In genomic region chr3:148601766-148602685, GRCh38 we compare ENCODE assay signal across 14 cellular contexts.
DNase-seq lines count a peak whose midpoint lies in the region; ATAC-seq, FAIRE-seq and TF ChIP-seq lines count a peak whose summit lies in the region.
"Had no signal": no experiment of that assay in that cellular context is flagged by ENCODE, and none has a peak within 500 bp of the region (broad histone marks: within the 10 kb centered on the region; RNA-seq: fewer than 3 reads in every experiment).

No MANE protein-coding gene starts in this region.

- POLR2A ChIA-PET in WTC11 (lab: Charles Lee) = no interaction called here
- POLR2A ChIA-PET in T-cell (lab: Charles Lee) = no interaction called here
- POLR2A ChIA-PET in activated CD4-positive, alpha-beta T cell treated with anti-CD3 and anti-CD28 coated beads for 36 hours (lab: Charles Lee) = no interaction called here

- no peaks in the 10 kb centered on the region for H3K9me2 ChIP-seq in hepatocyte (replicated peaks; ENCODE audit: insufficient read depth)

- no peaks in the 10 kb centered on the region for H3K27me3 ChIP-seq in hepatocyte
- no peaks in the 10 kb centered on the region for H3K27me3 ChIP-seq in pancreas
- H3K27me3 ChIP-seq: BLaER1 treated with 17β-estradiol and CSF1 and Interleukin-3, amounts not matched to agents 10 nM and 100 nM; upper lobe of right lung had no signal

- CTCF ChIA-PET in WTC11 (lab: Charles Lee) = no interaction called here
- CTCF ChIA-PET in T-cell (lab: Charles Lee) = no interaction called here
- CTCF ChIA-PET in activated CD4-positive, alpha-beta T cell treated with anti-CD3 and anti-CD28 coated beads for 36 hours (lab: Charles Lee) = no interaction called here

- H3K4me1 Mint-ChIP-seq in WTC11 = no peaks in the 10 kb centered on the region
- H3K4me1 Mint-ChIP-seq in T-cell = no peaks in the 10 kb centered on the region
- H3K4me1 Mint-ChIP-seq in activated CD4-positive, alpha-beta T cell treated with anti-CD3 and anti-CD28 coated beads for 36 hours = no peaks in the 10 kb centered on the region

- H3K79me2 ChIP-seq in hepatocyte = no peaks in the 10 kb centered on the region

- no peak overlapping the region for H3K4me3 ChIP-seq in hepatocyte
- H3K4me3 ChIP-seq in pancreas = no peak overlapping the region
- H3K4me3 ChIP-seq: BLaER1 treated with 17β-estradiol and CSF1 and Interleukin-3, amounts not matched to agents 10 nM and 100 nM; upper lobe of right lung had no signal

- 31% methylated on average over 3 of the region's 3 CpGs for WGBS in hepatocyte (ENCODE audit: low lambda C conversion rate, missing lambda C conversion rate)
- WGBS in pancreas, 2 donors = 26 to 38% methylated on average over 3 of the region's 3 CpGs

- peak; percentile 70 for FAIRE-seq in pancreas (lab: Jason Lieb, UNC)
- FAIRE-seq: bronchial epithelial cell had no signal

- no peak overlapping the region for H2AFZ ChIP-seq in hepatocyte

- H3K27me3 Mint-ChIP-seq in WTC11 (ENCODE audit: low read depth) (no peaks in the 10 kb centered on the region; the same call in 1 of the 2 replicates), T-cell (no peaks in the 10 kb centered on the region)
- H3K27me3 Mint-ChIP-seq in activated CD4-positive, alpha-beta T cell treated with anti-CD3 and anti-CD28 coated beads for 36 hours = no peaks in the 10 kb centered on the region

- H3K9me3 Mint-ChIP-seq in WTC11 (no peaks in the 10 kb centered on the region), T-cell (peaks cover 0 to 6% (median 3%) of the 10 kb centered on the region in 3 donors)
- H3K9me3 Mint-ChIP-seq in activated CD4-positive, alpha-beta T cell treated with anti-CD3 and anti-CD28 coated beads for 36 hours (ENCODE audit: low read depth) = no peaks in the 10 kb centered on the region

- H3K36me3 Mint-ChIP-seq in WTC11 = no peaks in the 10 kb centered on the region
- H3K36me3 Mint-ChIP-seq in T-cell = no peaks in the 10 kb centered on the region
- no peaks in the 10 kb centered on the region for H3K36me3 Mint-ChIP-seq in activated CD4-positive, alpha-beta T cell treated with anti-CD3 and anti-CD28 coated beads for 36 hours (ENCODE audit: low read depth)

- H3K36me3 ChIP-seq in hepatocyte (replicated peaks; ENCODE audit: insufficient read depth, low read depth) (no peaks in the 10 kb centered on the region), pancreas (no peaks in the 10 kb centered on the region)
- H3K36me3 ChIP-seq: BLaER1 treated with 17β-estradiol and CSF1 and Interleukin-3, amounts not matched to agents 10 nM and 100 nM; upper lobe of right lung had no signal

- peak overlapping the region; percentile 65 for H3K4me2 ChIP-seq in hepatocyte
- H3K4me2 ChIP-seq: BLaER1 treated with 17β-estradiol and CSF1 and Interleukin-3, amounts not matched to agents 10 nM and 100 nM had no signal

- no peaks in the 10 kb centered on the region for H4K20me1 ChIP-seq in hepatocyte (ENCODE audit: insufficient read depth, poor library complexity, severe bottlenecking)
- H4K20me1 ChIP-seq: BLaER1 treated with 17β-estradiol and CSF1 and Interleukin-3, amounts not matched to agents 10 nM and 100 nM had no signal

- TF ChIP-seq CTCF in WTC11 (IDR thresholded peaks at IDR 0.05) (no peak), hepatocyte (IDR thresholded peaks at IDR 0.05; ENCODE audit: poor library complexity) (no peak), pancreas (IDR thresholded peaks at IDR 0.05) (no peak)

- H3K9me3 ChIP-seq in hepatocyte (ENCODE audit: low read depth) (no peaks in the 10 kb centered on the region), pancreas (no peaks in the 10 kb centered on the region)
- H3K9me3 ChIP-seq: BLaER1 treated with 17β-estradiol and CSF1 and Interleukin-3, amounts not matched to agents 10 nM and 100 nM; upper lobe of right lung had no signal

- intact Hi-C loops in pancreas (cut with DNase I) = no loop called here
- intact Hi-C loops in activated CD4-positive, alpha-beta T cell treated with anti-CD3 and anti-CD28 coated beads for 36 hours (cut with DNase I, micrococcal nuclease) = no loop called here

- H3K27ac Mint-ChIP-seq in WTC11 (no peak overlapping the region), T-cell (no peak overlapping the region)
- no peak overlapping the region for H3K27ac Mint-ChIP-seq in activated CD4-positive, alpha-beta T cell treated with anti-CD3 and anti-CD28 coated beads for 36 hours

- ATAC-seq in WTC11 = no peak
- peak; percentile 65 to 89 (median 82) for ATAC-seq in pancreas
- no peak for ATAC-seq in T-cell (replicated peaks in 1 of 4)
- no peak for ATAC-seq in activated CD4-positive, alpha-beta T cell treated with anti-CD3 and anti-CD28 coated beads for 36 hours
- ATAC-seq: upper lobe of right lung had no signal

- H3K4me3 Mint-ChIP-seq in WTC11 (no peak overlapping the region), T-cell (no peak overlapping the region)
- H3K4me3 Mint-ChIP-seq in activated CD4-positive, alpha-beta T cell treated with anti-CD3 and anti-CD28 coated beads for 36 hours = no peak overlapping the region

- H3K4me1 ChIP-seq in hepatocyte (ENCODE audit: insufficient read depth) (peaks cover 32% of the 10 kb centered on the region), pancreas (peaks cover 3 to 41% (median 33%) of the 10 kb centered on the region in 3 donors)
- H3K4me1 ChIP-seq: BLaER1 treated with 17β-estradiol and CSF1 and Interleukin-3, amounts not matched to agents 10 nM and 100 nM; upper lobe of right lung had no signal

- DNase-seq in DMS53 treated with DMSO at 0.1 percent for 48 hours (lab: John Stamatoyannopoulos, UW; ENCODE audit: unreplicated experiment) = peak; percentile 94
- no peak for DNase-seq in WTC11 (ENCODE audit: low spot score)
- peak; percentile 69 for DNase-seq in hepatocyte (ENCODE audit: low spot score)
- DNase-seq in pancreas = no peak
- DNase-seq in substantia nigra (lab: John Stamatoyannopoulos, UW) = no peak
- no peak for DNase-seq in T-cell
- DNase-seq in activated CD4-positive, alpha-beta T cell treated with anti-CD3 and anti-CD28 coated beads for 36 hours = no peak
- DNase-seq in NCI-H1694 treated with DMSO at 0.1 percent for 48 hours (lab: John Stamatoyannopoulos, UW) = no peak
- DNase-seq: activated gamma-delta T cell, MV-4-11, NCI-H2171, upper lobe of right lung had no signal

- H3K27ac ChIP-seq in hepatocyte (peak overlapping the region; percentile 96), pancreas (peak overlapping the region in 3 of 4 donors; percentile 4 to 75 (median 74)), substantia nigra (ENCODE audit: low read depth, low read length, poor library complexity, severe bottlenecking) (no peak overlapping the region)
- H3K27ac ChIP-seq: BLaER1 treated with 17β-estradiol and CSF1 and Interleukin-3, amounts not matched to agents 10 nM and 100 nM; upper lobe of right lung had no signal

TF ChIP-seq in WTC11, 78 proteins besides CTCF, POLR2A, EP300 and RAD21:
- TF ChIP-seq ZNF396 (CRISPR knock-in tag; IDR thresholded peaks at IDR 0.05; ENCODE audit: borderline replicate concordance) (no peak), GABPB1 (CRISPR knock-in tag; IDR thresholded peaks at IDR 0.05) (peak; percentile 40; the same call in 1 of the 2 replicates)

Comparison
In these comparisons a context has a peak if more than half of its experiments do, and no peak if none do; other contexts are left out.
1. DNase-seq: peak in DMS53 treated with DMSO at 0.1 percent for 48 hours (single experiment) and hepatocyte (single experiment); none in WTC11 (single experiment), pancreas (0 of 6), substantia nigra (0 of 49), T-cell (0 of 34), activated CD4-positive, alpha-beta T cell treated with anti-CD3 and anti-CD28 coated beads for 36 hours (single experiment) and NCI-H1694 treated with DMSO at 0.1 percent for 48 hours (single experiment).
2. ATAC-seq: peak in pancreas (4 of 4); none in WTC11 (single experiment), T-cell (0 of 4) and activated CD4-positive, alpha-beta T cell treated with anti-CD3 and anti-CD28 coated beads for 36 hours (single experiment).